8 cellular contexts compared by ENCODE assay signal in the genomic region with DNA sequence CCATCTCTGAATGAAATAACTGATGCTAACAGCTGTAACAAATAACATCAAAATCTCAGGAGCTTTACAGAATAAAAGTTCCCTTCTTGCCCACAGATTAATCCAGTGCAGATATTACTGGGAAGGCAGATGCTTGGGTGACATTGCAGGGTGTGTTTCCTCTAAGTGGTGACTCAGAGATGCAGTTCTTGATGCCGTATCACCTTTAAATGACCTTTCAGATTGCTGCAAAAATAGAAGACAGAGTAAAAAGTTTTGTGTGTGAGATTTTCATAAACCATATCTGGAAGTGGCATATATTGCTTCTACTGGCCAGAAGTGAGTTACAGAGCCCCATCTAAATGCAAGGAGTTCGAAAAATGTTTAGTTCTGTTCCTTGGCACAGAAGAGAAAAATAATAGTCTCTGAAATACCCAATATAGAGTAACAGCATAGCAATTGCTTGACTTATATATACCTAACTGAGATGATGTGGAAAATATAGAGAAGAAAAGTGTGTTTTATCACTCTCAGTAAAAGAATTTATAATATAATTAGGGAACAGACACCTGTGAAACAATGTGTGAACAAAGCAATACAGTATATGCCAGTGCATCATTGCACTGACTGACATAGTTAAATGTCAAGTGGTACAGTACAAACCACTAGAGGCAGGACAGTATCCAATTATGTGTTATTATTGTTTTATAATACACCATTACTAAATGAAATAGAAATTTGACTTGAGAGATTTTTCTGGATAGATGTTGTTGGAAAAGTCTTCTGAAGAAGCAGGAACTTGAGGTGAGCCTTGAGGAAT.
DNase-seq lines count a peak whose midpoint lies in the region; ATAC-seq and TF ChIP-seq lines count a peak whose summit lies in the region.

No MANE protein-coding gene starts in this region.

- no peak overlapping the region for H3K4me3 Mint-ChIP-seq in activated CD8-positive, alpha-beta T cell treated with anti-CD3 and anti-CD28 coated beads for 36 hours

- intact Hi-C loops in activated CD8-positive, alpha-beta T cell treated with anti-CD3 and anti-CD28 coated beads for 36 hours (cut with micrococcal nuclease) = no loop called here

- DNase-seq in AG09319 (ENCODE audit: extremely low read depth, low read depth) (peak; percentile 19), mucosa of gallbladder (ENCODE audit: low spot score) (no peak), NCI-H345 treated with DMSO at 0.1 percent for 48 hours (lab: John Stamatoyannopoulos, UW; ENCODE audit: unreplicated experiment) (no peak), epidermal melanocyte (ENCODE audit: insufficient read length, low spot score) (no peak), NAMALWA (ENCODE audit: low spot score) (no peak)
- peak; percentile 34 for DNase-seq in activated CD8-positive, alpha-beta T cell treated with anti-CD3 and anti-CD28 coated beads for 36 hours

- POLR2A ChIA-PET in activated CD8-positive, alpha-beta T cell treated with anti-CD3 and anti-CD28 coated beads for 36 hours (lab: Charles Lee) = no interaction called here

- CTCF ChIA-PET in activated CD8-positive, alpha-beta T cell treated with anti-CD3 and anti-CD28 coated beads for 36 hours (lab: Charles Lee) = interaction anchor here (0.6 kb wide), 1 partner anchor 76 kb away, joined by 3 read pairs; no protein-coding TSS in a partner anchor

- peaks cover 45% of the 10 kb centered on the region for H3K4me1 Mint-ChIP-seq in activated CD8-positive, alpha-beta T cell treated with anti-CD3 and anti-CD28 coated beads for 36 hours (ENCODE audit: low read depth)

- no peak for TF ChIP-seq CTCF in AG09319 (IDR thresholded peaks at IDR 0.05; ENCODE audit: low read depth, low read length)
- TF ChIP-seq CTCF in activated CD8-positive, alpha-beta T cell treated with anti-CD3 and anti-CD28 coated beads for 36 hours (IDR thresholded peaks at IDR 0.05) = no peak

- peak; percentile 65 for ATAC-seq in GM18873 (IDR thresholded peaks at IDR 0.05; ENCODE audit: low FRiP score, unreplicated experiment)
- peak; percentile 42 for ATAC-seq in HG03025 (IDR thresholded peaks at IDR 0.05; ENCODE audit: low FRiP score, unreplicated experiment)
- ATAC-seq in activated CD8-positive, alpha-beta T cell treated with anti-CD3 and anti-CD28 coated beads for 36 hours = peak; percentile 83

- no peaks in the 10 kb centered on the region for H3K27me3 Mint-ChIP-seq in activated CD8-positive, alpha-beta T cell treated with anti-CD3 and anti-CD28 coated beads for 36 hours

- H3K27ac Mint-ChIP-seq in activated CD8-positive, alpha-beta T cell treated with anti-CD3 and anti-CD28 coated beads for 36 hours = peak overlapping the region; percentile 2

- peaks cover 4% of the 10 kb centered on the region for H3K9me3 Mint-ChIP-seq in activated CD8-positive, alpha-beta T cell treated with anti-CD3 and anti-CD28 coated beads for 36 hours

- peaks cover 1% of the 10 kb centered on the region for H3K36me3 Mint-ChIP-seq in activated CD8-positive, alpha-beta T cell treated with anti-CD3 and anti-CD28 coated beads for 36 hours (ENCODE audit: low read depth)

Comparison
In these comparisons a context has a peak if more than half of its experiments do, and no peak if none do; other contexts are left out.
1. DNase-seq: peak in AG09319 (single experiment) and activated CD8-positive, alpha-beta T cell treated with anti-CD3 and anti-CD28 coated beads for 36 hours (single experiment); none in mucosa of gallbladder (single experiment), NCI-H345 treated with DMSO at 0.1 percent for 48 hours (single experiment), epidermal melanocyte (single experiment) and NAMALWA (single experiment).
2. Peak in every context shown above with its lines, with median percentiles within 50 percentile points of each other: ATAC-seq.